8 cellular contexts compared by ENCODE assay signal in genomic region chr13:39603424-39603947, GRCh38. TPM values are rescaled to one million over a fixed set of nuclear protein-coding genes. Genes with fewer than 3 reads are reported as not detected.
DNase-seq lines count a peak whose midpoint lies in the region; ATAC-seq and TF ChIP-seq lines count a peak whose summit lies in the region.

No MANE protein-coding gene starts in this region.

- ATAC-seq in GM19455 (IDR thresholded peaks at IDR 0.05; ENCODE audit: unreplicated experiment), result peak; percentile 32
- peak; percentile 31 for ATAC-seq in sciatic nerve

- H3K9me3 ChIP-seq in left ventricle myocardium inferior (replicated peaks), result no peaks in the 10 kb centered on the region

- TF ChIP-seq CTCF in left ventricle myocardium inferior (IDR thresholded peaks at IDR 0.05; ENCODE audit: borderline replicate concordance), result no peak

- H3K27me3 ChIP-seq in left ventricle myocardium inferior (ENCODE audit: low read depth), result no peaks in the 10 kb centered on the region

- peak overlapping the region; percentile 95 for H3K27ac ChIP-seq in left ventricle myocardium inferior (replicated peaks)

- peaks cover 62% of the 10 kb centered on the region for H3K27me3 Mint-ChIP-seq in activated T-helper 2 cell treated with anti-CD3 and anti-CD28 coated beads, Interferon-gamma antibody, Interleukin-2, Interleukin-4, amounts not matched to agents 10 μg/mL and 5 μg/mL and 100 μg/mL, durations not matched to agents 14 hours and 24 hours and 36 hours (ENCODE audit: low read depth)

- H3K36me3 ChIP-seq in left ventricle myocardium inferior, result no peaks in the 10 kb centered on the region

- H3K36me3 Mint-ChIP-seq in activated T-helper 2 cell treated with anti-CD3 and anti-CD28 coated beads, Interferon-gamma antibody, Interleukin-2, Interleukin-4, amounts not matched to agents 10 μg/mL and 5 μg/mL and 100 μg/mL, durations not matched to agents 14 hours and 24 hours and 36 hours (ENCODE audit: low read depth), result peaks cover 5% of the 10 kb centered on the region

- peaks cover 57% of the 10 kb centered on the region for H3K4me1 ChIP-seq in left ventricle myocardium inferior

- H3K4me3 ChIP-seq in left ventricle myocardium inferior, result peak overlapping the region; percentile 85

- H3K4me3 Mint-ChIP-seq in activated T-helper 2 cell treated with anti-CD3 and anti-CD28 coated beads, Interferon-gamma antibody, Interleukin-2, Interleukin-4, amounts not matched to agents 10 μg/mL and 5 μg/mL and 100 μg/mL, durations not matched to agents 14 hours and 24 hours and 36 hours (ENCODE audit: low read depth), result peak overlapping the region; percentile 78

- H3K4me1 Mint-ChIP-seq in activated T-helper 2 cell treated with anti-CD3 and anti-CD28 coated beads, Interferon-gamma antibody, Interleukin-2, Interleukin-4, amounts not matched to agents 10 μg/mL and 5 μg/mL and 100 μg/mL, durations not matched to agents 14 hours and 24 hours and 36 hours (ENCODE audit: low read depth), result peaks cover 13% of the 10 kb centered on the region

- H3K27ac Mint-ChIP-seq in activated T-helper 2 cell treated with anti-CD3 and anti-CD28 coated beads, Interferon-gamma antibody, Interleukin-2, Interleukin-4, amounts not matched to agents 10 μg/mL and 5 μg/mL and 100 μg/mL, durations not matched to agents 14 hours and 24 hours and 36 hours, result peak overlapping the region; percentile 36

- intact Hi-C loops in activated T-helper 2 cell treated with anti-CD3 and anti-CD28 coated beads, Interferon-gamma antibody, Interleukin-2, Interleukin-4, amounts not matched to agents 10 μg/mL and 5 μg/mL and 100 μg/mL, durations not matched to agents 14 hours and 24 hours and 36 hours (cut with micrococcal nuclease), result loop anchor here (5.0 kb wide), 1 partner anchor 566 kb away; the partner anchor contains the start of genes NHLRC3 and PROSER1
- intact Hi-C loops in left ventricle myocardium inferior (cut with micrococcal nuclease), result loop anchor here (5.0 kb wide), 1 partner anchor 186 kb away; no protein-coding TSS in a partner anchor
- intact Hi-C loops in sciatic nerve (cut with DNase I), result loop anchor here (10.0 kb wide), 1 partner anchor 189 kb away; no protein-coding TSS in a partner anchor

- H3K9me3 Mint-ChIP-seq in activated T-helper 2 cell treated with anti-CD3 and anti-CD28 coated beads, Interferon-gamma antibody, Interleukin-2, Interleukin-4, amounts not matched to agents 10 μg/mL and 5 μg/mL and 100 μg/mL, durations not matched to agents 14 hours and 24 hours and 36 hours, result no peaks in the 10 kb centered on the region

- DNase-seq in DMS53 (lab: John Stamatoyannopoulos, UW) (peak; percentile 62), HK-2 (ENCODE audit: unreplicated experiment) (peak; percentile 27), left ventricle myocardium inferior (no peak), sciatic nerve (ENCODE audit: low spot score) (no peak), NK-92 (lab: John Stamatoyannopoulos, UW; ENCODE audit: unreplicated experiment) (no peak)
- DNase-seq in activated T-helper 2 cell treated with anti-CD3 and anti-CD28 coated beads, Interferon-gamma antibody, Interleukin-2, Interleukin-4, amounts not matched to agents 10 μg/mL and 5 μg/mL and 100 μg/mL, durations not matched to agents 14 hours and 24 hours and 36 hours (ENCODE audit: low spot score), result no peak
- no peak for DNase-seq in activated effector memory CD4-positive, alpha-beta T cell treated with anti-CD3 and anti-CD28 coated beads, Interleukin-2, amount 50 U/mL, for 16 hours

RNA-seq across cellular contexts. Expression of gene LHFPL6, which starts 0.5 kb away (rescaled TPM):
- 4.8 and 5.8 TPM in 2 replicates for total RNA-seq in activated T-helper 2 cell treated with anti-CD3 and anti-CD28 coated beads, Interferon-gamma antibody, Interleukin-2, Interleukin-4, amounts not matched to agents 10 μg/mL and 5 μg/mL and 100 μg/mL, durations not matched to agents 14 hours and 24 hours and 36 hours
- 51.4 TPM for total RNA-seq in left ventricle myocardium inferior
- total RNA-seq in sciatic nerve, result 146 TPM

RNA-seq across cellular contexts. Expression of gene COG6, which starts 52.0 kb away (rescaled TPM):
- 32.4 and 42.2 TPM in 2 replicates for total RNA-seq in activated T-helper 2 cell treated with anti-CD3 and anti-CD28 coated beads, Interferon-gamma antibody, Interleukin-2, Interleukin-4, amounts not matched to agents 10 μg/mL and 5 μg/mL and 100 μg/mL, durations not matched to agents 14 hours and 24 hours and 36 hours
- total RNA-seq in left ventricle myocardium inferior (33.4 TPM), sciatic nerve (41.6 TPM)

Comparison
In these comparisons a context has a peak if more than half of its experiments do, and no peak if none do; other contexts are left out.
1. DNase-seq: peak in DMS53 (single experiment) and HK-2 (single experiment); none in activated T-helper 2 cell treated with anti-CD3 and anti-CD28 coated beads, Interferon-gamma antibody, Interleukin-2, Interleukin-4, amounts not matched to agents 10 μg/mL and 5 μg/mL and 100 μg/mL, durations not matched to agents 14 hours and 24 hours and 36 hours (single experiment), left ventricle myocardium inferior (single experiment), sciatic nerve (single experiment), NK-92 (single experiment) and activated effector memory CD4-positive, alpha-beta T cell treated with anti-CD3 and anti-CD28 coated beads, Interleukin-2, amount 50 U/mL, for 16 hours (single experiment).